16 cellular contexts compared by ENCODE assay signal in genomic region chr18:28147674-28148171, GRCh38. TPM values are rescaled to one million over a fixed set of nuclear protein-coding genes. Genes with fewer than 3 reads are reported as not detected.
A peak's percentile ranks its signal among the peaks of the same experiment; 100 is the strongest.
DNase-seq lines count a peak whose midpoint lies in the region; ATAC-seq and TF ChIP-seq lines count a peak whose summit lies in the region.
"Had no signal": no experiment of that assay in that cellular context is flagged by ENCODE, and none has a peak within 500 bp of the region (broad histone marks: within the 10 kb centered on the region; RNA-seq: fewer than 3 reads in every experiment).

No MANE protein-coding gene starts in this region.

- H4K91ac ChIP-seq in neuronal stem cell (ENCODE audit: low read depth, low read length, poor library complexity) = no peak overlapping the region

- no peak overlapping the region for H2BK5ac ChIP-seq in neuronal stem cell (ENCODE audit: low read length)

- H3K9ac ChIP-seq in neuronal stem cell (ENCODE audit: low read depth, low read length, poor library complexity) = no peak overlapping the region
- H3K9ac ChIP-seq: KMS-11 had no signal

- no CpG with 5 or more reads among the region's 5 CpGs for WGBS in neuronal stem cell (ENCODE audit: extremely low coverage in 2 of 2, insufficient read length in 2 of 2, insufficient replicate concordance in 1 of 2), 2 donors

- no peak for TF ChIP-seq RAD21 in Ishikawa (IDR thresholded peaks at IDR 0.05; ENCODE audit: low read depth)

- ATAC-seq in GM21528 (IDR thresholded peaks at IDR 0.05; ENCODE audit: low FRiP score, unreplicated experiment) = no peak
- ATAC-seq: foreskin keratinocyte; stimulated activated effector memory CD8-positive, alpha-beta T cell treated with anti-CD3 and anti-CD28 coated beads, Interleukin-12 subunit alpha, Interleukin-12 subunit beta, amount 100 ng/mL, for 72 hours had no signal

- no peak overlapping the region for H3K23ac ChIP-seq in neuronal stem cell (ENCODE audit: low read depth, low read length, poor library complexity)

- H3K18ac ChIP-seq in neuronal stem cell (ENCODE audit: low read length) = no peak overlapping the region

- H2AFZ ChIP-seq in neuronal stem cell (ENCODE audit: low read length) = no peak overlapping the region

- no peak overlapping the region for H3K14ac ChIP-seq in neuronal stem cell (ENCODE audit: low read length)

- TF ChIP-seq CTCF in AG04450 (IDR thresholded peaks at IDR 0.05; ENCODE audit: low read depth, low read length) = no peak

- CTCF ChIA-PET in AG04450 (lab: Charles Lee) = interaction anchor here (1.0 kb wide), 1 partner anchor 20 kb away, joined by 3 read pairs; no protein-coding TSS in a partner anchor

- H3K9me3 ChIP-seq in AG04450 (ENCODE audit: control insufficient read depth, insufficient read depth, low read length) = no peaks in the 10 kb centered on the region; the same call in 1 of the 2 replicates
- H3K9me3 ChIP-seq in neuronal stem cell (replicated peaks in 1 of 2; ENCODE audit: control insufficient read depth in 2 of 2, insufficient read depth in 1 of 2, low read depth in 1 of 2, low read length in 2 of 2) = peaks cover 0 to 4% of the 10 kb centered on the region in 2 donors
- no peaks in the 10 kb centered on the region for H3K9me3 ChIP-seq in effector memory CD4-positive, alpha-beta T cell (ENCODE audit: control insufficient read depth, low read length)
- H3K9me3 ChIP-seq: SJCRH30 had no signal

- no peak overlapping the region for H3K4me2 ChIP-seq in neuronal stem cell (ENCODE audit: insufficient read depth, low read length, poor library complexity, severe bottlenecking)
- H3K4me2 ChIP-seq: KMS-11 had no signal

- POLR2A ChIA-PET in AG04450 (lab: Yijun Ruan, JAX) = no interaction called here

- H2BK120ac ChIP-seq in neuronal stem cell (ENCODE audit: low read depth, low read length) = no peak overlapping the region

- no peak overlapping the region for H4K8ac ChIP-seq in neuronal stem cell (ENCODE audit: low read depth, low read length)

- no peak overlapping the region for H2AK5ac ChIP-seq in neuronal stem cell (ENCODE audit: low read depth, low read length)

- H3K4me3 ChIP-seq in AG04450 (ENCODE audit: low read depth, low read length) (no peak overlapping the region), neuronal stem cell (ENCODE audit: low read length in 2 of 2) (no peak overlapping the region)
- no peak overlapping the region for H3K4me3 ChIP-seq in effector memory CD4-positive, alpha-beta T cell (ENCODE audit: insufficient read depth, low read depth, low read length, poor library complexity, severe bottlenecking)
- H3K4me3 ChIP-seq: SJCRH30 had no signal

- peaks cover 5% of the 10 kb centered on the region for H3K79me1 ChIP-seq in neuronal stem cell (ENCODE audit: low read depth, low read length)

- peaks cover 3 to 71% of the 10 kb centered on the region in 2 donors for H3K36me3 ChIP-seq in neuronal stem cell (replicated peaks in 1 of 2; ENCODE audit: control insufficient read depth in 2 of 2, insufficient read depth in 2 of 2, low read length in 2 of 2)
- no peaks in the 10 kb centered on the region for H3K36me3 ChIP-seq in effector memory CD4-positive, alpha-beta T cell (ENCODE audit: control insufficient read depth, insufficient read depth, low read length)
- H3K36me3 ChIP-seq: SJCRH30 had no signal

- H3K27me3 ChIP-seq in AG04450 (ENCODE audit: control insufficient read depth, insufficient read depth, low read length) = no peaks in the 10 kb centered on the region
- H3K27me3 ChIP-seq in neuronal stem cell (ENCODE audit: control insufficient read depth in 3 of 3, insufficient read depth in 3 of 3, low read depth in 1 of 3, low read length in 3 of 3) = no peaks in the 10 kb centered on the region
- no peaks in the 10 kb centered on the region for H3K27me3 ChIP-seq in effector memory CD4-positive, alpha-beta T cell (replicated peaks; ENCODE audit: control insufficient read depth, insufficient read depth, low read length, poor library complexity, severe bottlenecking)
- H3K27me3 ChIP-seq: SJCRH30 had no signal

- no peak overlapping the region for H2BK12ac ChIP-seq in neuronal stem cell (ENCODE audit: low read length)

- DNase-seq in AG04450 (ENCODE audit: low read depth, low spot score) (peak; percentile 23), inferior parietal cortex (ENCODE audit: extremely low spot score) (peak; percentile 58), neuronal stem cell (ENCODE audit: low spot score) (no peak), T-helper 9 cell (no peak)
- no peak for DNase-seq in effector memory CD4-positive, alpha-beta T cell
- DNase-seq: activated CD4-positive, CD25-positive, alpha-beta regulatory T cell treated with anti-CD3 and anti-CD28 coated beads, Interleukin-2, amount 50 U/mL, for 72 hours; foreskin keratinocyte; kidney glomerular epithelial cell; NCI-H510A; stimulated activated CD4-positive, alpha-beta T cell treated with anti-CD3 and anti-CD28 coated beads, Interleukin-1b, Interleukin-23, amount 100 ng/mL, for 48 hours had no signal

- H3K27ac ChIP-seq in AG04450 (ENCODE audit: low read depth, low read length) (no peak overlapping the region), angular gyrus (ENCODE audit: low read depth, low read length) (peak overlapping the region; percentile 63), neuronal stem cell (replicated peaks; ENCODE audit: low read length) (no peak overlapping the region)
- H3K27ac ChIP-seq in effector memory CD4-positive, alpha-beta T cell (ENCODE audit: insufficient read depth, low read length, poor library complexity, severe bottlenecking) = no peak overlapping the region
- H3K27ac ChIP-seq: foreskin keratinocyte, KMS-11, SJCRH30 had no signal

- no peak overlapping the region for H3K4ac ChIP-seq in neuronal stem cell (ENCODE audit: low read length)

- H3K4me1 ChIP-seq in neuronal stem cell (ENCODE audit: control insufficient read depth in 2 of 2, insufficient read depth in 1 of 2, low read depth in 1 of 2, low read length in 2 of 2) = peaks cover 11 to 15% of the 10 kb centered on the region in 2 donors
- no peaks in the 10 kb centered on the region for H3K4me1 ChIP-seq in effector memory CD4-positive, alpha-beta T cell (ENCODE audit: control insufficient read depth, insufficient read depth, low read length, poor library complexity, severe bottlenecking)
- H3K4me1 ChIP-seq: foreskin keratinocyte, SJCRH30 had no signal

- no peak overlapping the region for H2BK15ac ChIP-seq in neuronal stem cell (ENCODE audit: low read length)

- TF ChIP-seq EP300 in Ishikawa (IDR thresholded peaks at IDR 0.05; ENCODE audit: borderline replicate concordance) = no peak

TF ChIP-seq in Ishikawa, 13 proteins besides CTCF, POLR2A, EP300 and RAD21:
- TF ChIP-seq MAX (IDR thresholded peaks at IDR 0.05) (no peak), CEBPB (IDR thresholded peaks at IDR 0.05) (peak; percentile 67; the same call in 1 of the 2 replicates), YY1 (IDR thresholded peaks at IDR 0.05; ENCODE audit: low read depth) (no peak)
- TF ChIP-seq, protein P1, sequence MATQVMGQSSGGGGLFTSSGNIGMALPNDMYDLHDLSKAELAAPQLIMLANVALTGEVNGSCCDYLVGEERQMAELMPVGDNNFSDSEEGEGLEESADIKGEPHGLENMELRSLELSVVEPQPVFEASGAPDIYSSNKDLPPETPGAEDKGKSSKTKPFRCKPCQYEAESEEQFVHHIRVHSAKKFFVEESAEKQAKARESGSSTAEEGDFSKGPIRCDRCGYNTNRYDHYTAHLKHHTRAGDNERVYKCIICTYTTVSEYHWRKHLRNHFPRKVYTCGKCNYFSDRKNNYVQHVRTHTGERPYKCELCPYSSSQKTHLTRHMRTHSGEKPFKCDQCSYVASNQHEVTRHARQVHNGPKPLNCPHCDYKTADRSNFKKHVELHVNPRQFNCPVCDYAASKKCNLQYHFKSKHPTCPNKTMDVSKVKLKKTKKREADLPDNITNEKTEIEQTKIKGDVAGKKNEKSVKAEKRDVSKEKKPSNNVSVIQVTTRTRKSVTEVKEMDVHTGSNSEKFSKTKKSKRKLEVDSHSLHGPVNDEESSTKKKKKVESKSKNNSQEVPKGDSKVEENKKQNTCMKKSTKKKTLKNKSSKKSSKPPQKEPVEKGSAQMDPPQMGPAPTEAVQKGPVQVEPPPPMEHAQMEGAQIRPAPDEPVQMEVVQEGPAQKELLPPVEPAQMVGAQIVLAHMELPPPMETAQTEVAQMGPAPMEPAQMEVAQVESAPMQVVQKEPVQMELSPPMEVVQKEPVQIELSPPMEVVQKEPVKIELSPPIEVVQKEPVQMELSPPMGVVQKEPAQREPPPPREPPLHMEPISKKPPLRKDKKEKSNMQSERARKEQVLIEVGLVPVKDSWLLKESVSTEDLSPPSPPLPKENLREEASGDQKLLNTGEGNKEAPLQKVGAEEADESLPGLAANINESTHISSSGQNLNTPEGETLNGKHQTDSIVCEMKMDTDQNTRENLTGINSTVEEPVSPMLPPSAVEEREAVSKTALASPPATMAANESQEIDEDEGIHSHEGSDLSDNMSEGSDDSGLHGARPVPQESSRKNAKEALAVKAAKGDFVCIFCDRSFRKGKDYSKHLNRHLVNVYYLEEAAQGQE (IDR thresholded peaks at IDR 0.05; ENCODE audit: low read depth) = no peak

RNA-seq across cellular contexts. Expression of gene CDH2, which starts 29.2 kb away (rescaled TPM):
- 42.6 and 45.9 TPM in 2 replicates for polyA plus RNA-seq in AG04450 (2011; rRNA removed)
- 51.4 and 55.2 TPM in 2 replicates for polyA minus RNA-seq in AG04450 (2011; rRNA and poly(A)+ RNA removed)
- polyA plus RNA-seq in neuronal stem cell (2013, experiment 1 of 2) = 169 TPM
- 173 TPM for polyA plus RNA-seq in neuronal stem cell (2013, experiment 2 of 2)

Comparison
In these comparisons a context has a peak if more than half of its experiments do, and no peak if none do; other contexts are left out.
1. DNase-seq: peak in AG04450 (single experiment) and inferior parietal cortex (single experiment); none in neuronal stem cell (single experiment), T-helper 9 cell (single experiment) and effector memory CD4-positive, alpha-beta T cell (0 of 3).